ENCODE assay signal across 8 cellular contexts in the genomic region with DNA sequence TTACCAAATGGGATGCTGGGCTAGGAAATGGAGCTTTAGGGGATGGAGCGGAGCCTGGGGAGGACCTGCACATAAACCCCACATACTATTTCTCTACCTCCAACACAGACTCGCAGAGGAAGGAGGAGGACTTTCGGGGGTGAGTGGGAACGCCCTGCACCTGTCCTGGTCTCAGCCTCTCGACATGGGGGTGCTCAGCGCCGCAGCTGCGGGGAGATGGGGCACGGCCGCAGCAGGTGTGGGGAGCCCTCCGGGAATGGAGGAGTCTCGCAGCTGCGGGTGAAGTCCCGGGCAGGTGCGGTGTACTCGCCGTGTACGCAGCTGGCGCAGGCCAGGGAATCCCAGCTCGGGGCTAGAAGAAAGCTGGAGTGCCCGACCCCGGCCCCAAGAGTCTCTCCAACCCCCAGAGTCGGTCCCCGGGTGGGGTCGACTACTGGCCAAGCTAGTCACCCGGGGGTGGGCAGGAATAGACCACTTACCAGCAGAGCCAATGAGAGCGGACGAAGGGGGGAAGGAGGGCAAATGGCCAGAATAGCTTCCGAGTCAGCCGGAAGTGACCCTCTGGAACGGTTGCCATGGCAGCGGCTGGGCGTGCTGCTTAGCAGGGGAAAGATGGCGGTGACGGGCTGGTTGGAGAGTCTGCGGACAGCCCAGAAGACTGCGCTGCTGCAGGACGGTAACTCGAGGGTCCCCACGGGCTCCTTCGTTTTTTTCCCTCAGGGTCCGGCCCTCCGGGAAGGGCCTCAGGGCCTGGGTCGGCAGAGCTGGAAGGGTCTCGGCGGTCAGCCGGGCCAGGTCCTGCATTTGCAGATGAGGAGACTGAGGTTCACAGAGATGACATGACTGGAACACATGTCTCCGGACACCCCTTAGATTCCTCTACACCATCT. TPM values are rescaled to one million over a fixed set of nuclear protein-coding genes. Genes with fewer than 3 reads are reported as not detected.
DNase-seq lines count a peak whose midpoint lies in the region; ATAC-seq and TF ChIP-seq lines count a peak whose summit lies in the region.

A gene (plus strand): TSS at position 597 of the 890 bp plus-strand sequence. CDS start 16 bp downstream, at position 613.
A gene (minus strand): TSS at position 533 of the 890 bp plus-strand sequence. CDS start 897 bp downstream, outside the sequence.

- H3K4me2 ChIP-seq in OCI-LY3 (ENCODE audit: low read length) = peak within 1 kb of the TSS; percentile 91

- H3K4me1 ChIP-seq in OCI-LY3 (ENCODE audit: low read length) = peaks cover 11% of the 10 kb centered on the region
- peaks cover 36% of the 10 kb centered on the region for H3K4me1 ChIP-seq in mononuclear cell (ENCODE audit: insufficient read depth, low read length)

- H3K9me3 ChIP-seq in OCI-LY3 (ENCODE audit: insufficient read depth, low read length) = no peaks in the 10 kb centered on the region
- no peaks in the 10 kb centered on the region for H3K9me3 ChIP-seq in mononuclear cell (ENCODE audit: low read depth, low read length)

- peak within 1 kb of the TSS; percentile 71; the same call in 1 of the 2 replicates for H2AFZ ChIP-seq in OCI-LY3 (ENCODE audit: low read depth, low read length)

- H3K27ac ChIP-seq in OCI-LY3 (ENCODE audit: low read length) = peak within 1 kb of the TSS; percentile 32

- no peak for TF ChIP-seq CTCF in OCI-LY3 (IDR thresholded peaks at IDR 0.05; ENCODE audit: low read depth, low read length)
- no peak for TF ChIP-seq CTCF in epithelial cell of esophagus (IDR thresholded peaks at IDR 0.05; ENCODE audit: insufficient read depth, low read depth, low read length, missing control alignments)

- no peaks in the 10 kb centered on the region for H4K20me1 ChIP-seq in OCI-LY3 (ENCODE audit: insufficient read depth, low read length)

- H3K4me3 ChIP-seq in OCI-LY3 (ENCODE audit: low read length) (peak within 1 kb of the TSS; percentile 98), epithelial cell of esophagus (ENCODE audit: low read length) (peak within 1 kb of the TSS; percentile 95), mononuclear cell (ENCODE audit: low read length) (peak within 1 kb of the TSS; percentile 56)

- no peaks in the 10 kb centered on the region for H3K36me3 ChIP-seq in OCI-LY3 (replicated peaks; ENCODE audit: low read depth, low read length)

- no peaks in the 10 kb centered on the region for H3K27me3 ChIP-seq in OCI-LY3 (ENCODE audit: low read depth, low read length)
- no peaks in the 10 kb centered on the region for H3K27me3 ChIP-seq in mononuclear cell (ENCODE audit: insufficient read depth, low read length)

- peak; percentile 95 for DNase-seq in DMS 273 (lab: John Stamatoyannopoulos, UW; ENCODE audit: unreplicated experiment)
- peak; percentile 96 for DNase-seq in HuH-7 (ENCODE audit: low spot score)
- DNase-seq in activated T-cell treated with anti-CD3 and anti-CD28 coated beads for 48 hours (ENCODE audit: low read depth) = peak; percentile 89
- peak; percentile 94 for DNase-seq in epithelial cell of esophagus (ENCODE audit: low read depth)
- DNase-seq in stimulated activated CD8-positive, alpha-beta memory T cell treated with anti-CD3 and anti-CD28 coated beads, Interleukin-2, amount 100 ng/mL, for 48 hours (ENCODE audit: low read depth in 2 of 2) = peak; percentile 92 to 96

- ATAC-seq in GM21515 (IDR thresholded peaks at IDR 0.05; ENCODE audit: unreplicated experiment) = peak; percentile 92

- H3K79me2 ChIP-seq in OCI-LY3 (ENCODE audit: low read length) = peaks cover 9% of the 10 kb centered on the region

- peak within 1 kb of the TSS; percentile 75 for H3K9ac ChIP-seq in OCI-LY3 (ENCODE audit: low read length)

RNA-seq across cellular contexts. Expression of the first gene that starts in this region (rescaled TPM):
- 3.8 TPM for total RNA-seq in mononuclear cell

RNA-seq across cellular contexts. Expression of the second gene that starts in this region (rescaled TPM):
- 10.3 TPM for total RNA-seq in mononuclear cell

Comparison
In these comparisons a context has a peak if more than half of its experiments do, and no peak if none do; other contexts are left out.
1. Peak in every context shown above with its lines: DNase-seq, ATAC-seq, H3K4me3 ChIP-seq and H3K27ac ChIP-seq.